ENCODE assay signal across 15 cellular contexts in the genomic region with DNA sequence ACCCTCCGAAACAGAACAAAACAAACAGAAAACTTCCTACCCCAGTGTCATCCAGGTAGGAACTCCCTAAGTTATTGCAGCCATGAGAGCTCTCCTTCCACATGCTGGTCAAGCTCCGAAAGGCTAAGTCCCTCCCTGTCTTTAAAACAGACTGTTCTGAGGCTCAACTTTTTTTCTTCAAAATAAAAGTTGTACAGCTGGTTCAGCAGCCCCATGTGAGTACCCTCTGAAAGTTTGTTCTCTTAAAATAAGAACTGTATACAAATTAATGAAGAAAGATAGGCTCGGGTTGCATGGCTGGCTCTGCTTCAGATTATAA. TPM values are rescaled to one million over a fixed set of nuclear protein-coding genes. Genes with fewer than 3 reads are reported as not detected.
DNase-seq lines count a peak whose midpoint lies in the region; ATAC-seq, FAIRE-seq and TF ChIP-seq lines count a peak whose summit lies in the region.
"Had no signal": no experiment of that assay in that cellular context is flagged by ENCODE, and none has a peak within 500 bp of the region (broad histone marks: within the 10 kb centered on the region; RNA-seq: fewer than 3 reads in every experiment).

PDE1A (minus strand) TSS at position 122 of the 319 bp plus-strand sequence.

- no peak for TF ChIP-seq EP300 in ovary (IDR thresholded peaks at IDR 0.05)

- intact Hi-C loops in heart left ventricle (cut with DNase I) (loop anchor here in 3 of 10 donors (5.0 to 10.0 kb wide), 5 partner anchors 158 to 242 kb away; no protein-coding TSS in a partner anchor), ovary (cut with DNase I) (no loop called here), aorta (cut with DNase I) (loop anchor here (10.0 kb wide), 2 partner anchors 182 to 218 kb away; no protein-coding TSS in a partner anchor)

- peak; percentile 39 for DNase-seq in NCI-H446 treated with DMSO at 0.1 percent for 48 hours (lab: John Stamatoyannopoulos, UW)
- no peak for DNase-seq in NCI-H446 (lab: John Stamatoyannopoulos, UW)
- peak in 1 of 5 donors; percentile 12 for DNase-seq in heart left ventricle
- DNase-seq in ovary, result no peak
- no peak for DNase-seq in aorta
- no peak for DNase-seq in GM12891 (ENCODE audit: insufficient read length, low spot score)
- DNase-seq: activated CD4-positive, CD25-positive, alpha-beta regulatory T cell treated with anti-CD3 and anti-CD28 coated beads, Interleukin-2, amount 50 U/mL, for 72 hours; NCI-H2081; stimulated activated naive B cell treated with anti-CD40 and anti-IgM and Interleukin-4, amounts not matched to agents 10 μg/mL and 1 μg/mL and 100 μg/mL, for 72 hours had no signal

- H3K9me3 ChIP-seq in heart left ventricle (peaks cover 0 to 4% (median 0%) of the 10 kb centered on the region in 12 donors), ovary (no peaks in the 10 kb centered on the region), aorta (ENCODE audit: control insufficient read depth, low read length) (no peaks in the 10 kb centered on the region)

- TF ChIP-seq POLR2A in heart left ventricle (IDR thresholded peaks at IDR 0.05) (no peak), ovary (IDR thresholded peaks at IDR 0.05) (no peak), GM12891 (IDR thresholded peaks at IDR 0.05; ENCODE audit: low read depth, low read length) (no peak)

- FAIRE-seq in GM12891 (lab: Jason Lieb, UNC), result no peak
- FAIRE-seq: A204.1, G401.6, keratinocyte had no signal

- ATAC-seq in heart left ventricle (peak; percentile 59 to 69 (median 68)), aorta (ENCODE audit: low FRiP score) (peak; percentile 55), GM18519 (IDR thresholded peaks at IDR 0.05; ENCODE audit: low FRiP score, unreplicated experiment) (no peak), HG02678 (IDR thresholded peaks at IDR 0.05; ENCODE audit: unreplicated experiment) (no peak)
- ATAC-seq: stimulated activated naive B cell treated with anti-CD40 and anti-IgM and Interleukin-4, amounts not matched to agents 10 μg/mL and 1 μg/mL and 100 μg/mL, for 72 hours had no signal

- H3K27me3 ChIP-seq in heart left ventricle (no peaks in the 10 kb centered on the region), ovary (no peaks in the 10 kb centered on the region), aorta (ENCODE audit: control insufficient read depth in 1 of 2, insufficient read depth in 2 of 2, low read length in 1 of 2) (no peaks in the 10 kb centered on the region)

- WGBS in heart left ventricle, 4 donors, result 20 to 55% (median 36%) methylated on average over 3 of the region's 3 CpGs
- 3 to 15% (median 6%) methylated on average over 3 of the region's 3 CpGs for WGBS in ovary, 3 donors
- 0 to 3% methylated on average over 3 of the region's 3 CpGs for WGBS in aorta, 2 donors

- H3K36me3 ChIP-seq in heart left ventricle (no peaks in the 10 kb centered on the region), ovary (no peaks in the 10 kb centered on the region), aorta (ENCODE audit: control insufficient read depth in 1 of 2, insufficient read depth in 2 of 2, low read length in 1 of 2) (no peaks in the 10 kb centered on the region)

- H3K4me3 ChIP-seq in heart left ventricle (peak within 1 kb of the TSS; percentile 13 to 68 (median 50)), ovary (peak within 1 kb of the TSS; percentile 41), aorta (ENCODE audit: low read length in 2 of 2) (peak within 1 kb of the TSS; percentile 90 to 93)

- TF ChIP-seq CTCF in heart left ventricle (IDR thresholded peaks at IDR 0.05) (no peak), ovary (IDR thresholded peaks at IDR 0.05) (no peak)

- H3K27ac ChIP-seq in heart left ventricle (peak within 1 kb of the TSS; percentile 26 to 87 (median 74)), ovary (no peak within 1 kb of the TSS), aorta (ENCODE audit: low read depth in 1 of 2, low read length in 2 of 2) (peak within 1 kb of the TSS; percentile 9 to 85)

- H3K4me1 ChIP-seq in heart left ventricle, result peaks cover 0 to 8% (median 0%) of the 10 kb centered on the region in 12 donors
- no peaks in the 10 kb centered on the region for H3K4me1 ChIP-seq in ovary (ENCODE audit: insufficient read depth)
- H3K4me1 ChIP-seq in aorta (ENCODE audit: control insufficient read depth in 1 of 2, insufficient read depth in 2 of 2, low read length in 2 of 2), result peaks cover 0 to 3% of the 10 kb centered on the region in 2 donors

TF ChIP-seq in GM12891, 5 proteins besides CTCF, POLR2A, EP300 and RAD21:
- no peak for TF ChIP-seq POLR2AphosphoS5 (IDR thresholded peaks at IDR 0.05; ENCODE audit: low read depth, low read length)
TF ChIP-seq in GM12891: peak in this region for 0.

RNA-seq across cellular contexts. Expression of gene PDE1A, which starts in this region (rescaled TPM):
- total RNA-seq in heart left ventricle (10 to 100 TPM in 4 of 9 donors, 1 to 10 TPM in 5; 4.9 to 25.5 (median 7.6) TPM), ovary (10 to 100 TPM in 2 of 7 donors, 1 to 10 TPM in 5; 2.9 to 11.4 (median 8.4) TPM), aorta (10 to 100 TPM; 17.1 to 23.2 TPM)
- polyA plus RNA-seq in heart left ventricle (1 to 10 TPM; 2.5 to 3.9 TPM), ovary (10 to 100 TPM in 1 of 2 donors, 1 to 10 TPM in 1; 4.4 to 17.8 TPM), aorta (10 to 100 TPM; 31.9 to 34.1 TPM)
- 0.05 TPM for polyA plus RNA-seq in GM12891 (2012; ENCODE audit: low read depth, missing spikeins)
- total RNA-seq: HT1080 had no signal

Comparison
In these comparisons a context has a peak if more than half of its experiments do, and no peak if none do; other contexts are left out.
1. ATAC-seq: peak in heart left ventricle (4 of 4) and aorta (single experiment); none in GM18519 (single experiment) and HG02678 (single experiment).
2. H3K27ac ChIP-seq: peak in heart left ventricle (12 of 12) and aorta (2 of 2); none in ovary (0 of 2).
3. H3K4me3 ChIP-seq: peak in every context shown above with its lines; median percentile 92 in aorta; 50 in heart left ventricle; 41 in ovary.
4. intact Hi-C loops: an anchor here in aorta (10.0 kb wide); none called in ovary.